ENCODE assay signal across 1 cellular context in genomic region chr14:101709533-101709881, GRCh38.
TF ChIP-seq lines count a peak whose summit lies in the region.

No MANE protein-coding gene starts in this region.

TF ChIP-seq in H1, 55 proteins besides CTCF, POLR2A, EP300 and RAD21:
- no peak for TF ChIP-seq USF2 (IDR thresholded peaks at IDR 0.05; ENCODE audit: low read length)
- TF ChIP-seq HDAC6 (IDR thresholded peaks at IDR 0.05; ENCODE audit: low read depth, low read length): no peak
- TF ChIP-seq ZNF274 (IDR thresholded peaks at IDR 0.05; ENCODE audit: borderline replicate concordance, extremely low read depth, low read length): no peak
- no peak for TF ChIP-seq KDM1A (IDR thresholded peaks at IDR 0.05; ENCODE audit: borderline replicate concordance, low read length)
- TF ChIP-seq JUND (IDR thresholded peaks at IDR 0.05; ENCODE audit: low read length): no peak
- no peak for TF ChIP-seq NANOG (IDR thresholded peaks at IDR 0.05; ENCODE audit: insufficient read depth, low read depth, low read length, poor library complexity, severe bottlenecking)
- no peak for TF ChIP-seq MAX (IDR thresholded peaks at IDR 0.05)
- no peak for TF ChIP-seq CBX8 (IDR thresholded peaks at IDR 0.05; ENCODE audit: borderline replicate concordance, low read depth, low read length)
- no peak for TF ChIP-seq TAF7 (optimal IDR thresholded peaks at IDR 0.05; ENCODE audit: borderline replicate concordance, low read depth, low read length)
